18 cellular contexts compared by ENCODE assay signal in the genomic region with DNA sequence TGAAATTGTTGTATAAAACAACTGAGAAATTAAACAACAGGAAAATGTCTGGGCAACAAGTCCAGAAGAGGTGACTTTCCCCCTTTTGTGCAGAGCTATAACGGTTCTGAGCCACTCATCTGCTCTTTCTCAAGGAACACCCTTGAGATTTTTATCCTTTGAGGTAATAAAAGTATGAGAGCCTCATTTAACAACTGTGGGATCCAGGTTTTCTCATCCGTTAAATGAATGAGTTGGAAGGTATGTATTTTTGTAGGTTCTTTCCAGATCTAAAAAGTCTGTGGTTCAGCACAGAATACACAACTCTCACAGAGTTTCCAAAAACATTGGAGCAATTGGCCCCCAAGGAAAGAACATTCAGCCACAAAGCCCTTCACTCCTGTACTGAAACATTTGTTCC.
A peak's percentile ranks its signal among the peaks of the same experiment; 100 is the strongest.
DNase-seq lines count a peak whose midpoint lies in the region; ATAC-seq and TF ChIP-seq lines count a peak whose summit lies in the region.
"Had no signal": no experiment of that assay in that cellular context is flagged by ENCODE, and none has a peak within 500 bp of the region (broad histone marks: within the 10 kb centered on the region; RNA-seq: fewer than 3 reads in every experiment).

No MANE protein-coding gene starts in this region.

- H3K4me3 Mint-ChIP-seq in T-helper 2 cell treated with Interferon-gamma antibody and Interleukin-4, amounts not matched to agents 5 μg/mL and 100 μg/mL, for 36 hours, result peak overlapping the region; percentile 58
- peak overlapping the region; percentile 78 for H3K4me3 Mint-ChIP-seq in activated naive CD8-positive, alpha-beta T cell treated with anti-CD3 and anti-CD28 coated beads for 36 hours
- no peak overlapping the region for H3K4me3 Mint-ChIP-seq in natural killer cell
- H3K4me3 Mint-ChIP-seq: type B pancreatic cell had no signal

- H3K4me3 ChIP-seq in Karpas-422 (ENCODE audit: low read length) (no peak overlapping the region), gastroesophageal sphincter (no peak overlapping the region)
- H3K4me3 ChIP-seq: A549, skin epidermis had no signal

- no peaks in the 10 kb centered on the region for H3K27me3 Mint-ChIP-seq in T-helper 2 cell treated with Interferon-gamma antibody and Interleukin-4, amounts not matched to agents 5 μg/mL and 100 μg/mL, for 36 hours (ENCODE audit: low read depth)
- no peaks in the 10 kb centered on the region for H3K27me3 Mint-ChIP-seq in activated naive CD8-positive, alpha-beta T cell treated with anti-CD3 and anti-CD28 coated beads for 36 hours
- H3K27me3 Mint-ChIP-seq in natural killer cell (ENCODE audit: low read depth in 2 of 2), result no peaks in the 10 kb centered on the region
- H3K27me3 Mint-ChIP-seq: type B pancreatic cell had no signal

- H3K4me2 ChIP-seq in Karpas-422 (ENCODE audit: low read depth, low read length, poor library complexity, severe bottlenecking), result peak overlapping the region; percentile 54
- H3K4me2 ChIP-seq: A549 had no signal

- peak overlapping the region; percentile 74 for H3K27ac Mint-ChIP-seq in T-helper 2 cell treated with Interferon-gamma antibody and Interleukin-4, amounts not matched to agents 5 μg/mL and 100 μg/mL, for 36 hours
- H3K27ac Mint-ChIP-seq in activated naive CD8-positive, alpha-beta T cell treated with anti-CD3 and anti-CD28 coated beads for 36 hours, result peak overlapping the region; percentile 98
- H3K27ac Mint-ChIP-seq in natural killer cell, result peak overlapping the region; percentile 91 to 96
- H3K27ac Mint-ChIP-seq: type B pancreatic cell had no signal

- no peaks in the 10 kb centered on the region for H3K9me2 ChIP-seq in Karpas-422 (replicated peaks; ENCODE audit: insufficient read depth, low read length)

- H2AFZ ChIP-seq in Karpas-422 (ENCODE audit: low read length), result no peak overlapping the region

- H3K36me3 Mint-ChIP-seq in T-helper 2 cell treated with Interferon-gamma antibody and Interleukin-4, amounts not matched to agents 5 μg/mL and 100 μg/mL, for 36 hours (ENCODE audit: low read depth), result peaks cover 17% of the 10 kb centered on the region
- H3K36me3 Mint-ChIP-seq in activated naive CD8-positive, alpha-beta T cell treated with anti-CD3 and anti-CD28 coated beads for 36 hours, result peaks cover 37% of the 10 kb centered on the region
- no peaks in the 10 kb centered on the region for H3K36me3 Mint-ChIP-seq in natural killer cell
- H3K36me3 Mint-ChIP-seq: type B pancreatic cell had no signal

- H3K27me3 ChIP-seq in Karpas-422 (ENCODE audit: low read length) (no peaks in the 10 kb centered on the region), gastroesophageal sphincter (no peaks in the 10 kb centered on the region)

- H3K9me3 Mint-ChIP-seq in T-helper 2 cell treated with Interferon-gamma antibody and Interleukin-4, amounts not matched to agents 5 μg/mL and 100 μg/mL, for 36 hours, result no peaks in the 10 kb centered on the region
- H3K9me3 Mint-ChIP-seq in activated naive CD8-positive, alpha-beta T cell treated with anti-CD3 and anti-CD28 coated beads for 36 hours, result no peaks in the 10 kb centered on the region
- no peaks in the 10 kb centered on the region for H3K9me3 Mint-ChIP-seq in natural killer cell

- no peaks in the 10 kb centered on the region for H4K20me1 ChIP-seq in Karpas-422 (ENCODE audit: insufficient read depth, low read depth, low read length)

- TF ChIP-seq CTCF in natural killer cell (IDR thresholded peaks at IDR 0.05), result no peak
- TF ChIP-seq CTCF in gastroesophageal sphincter (IDR thresholded peaks at IDR 0.05), result no peak

- H3K36me3 ChIP-seq in Karpas-422 (ENCODE audit: insufficient read depth, low read length) (peaks cover 7% of the 10 kb centered on the region; the same call in 1 of the 2 replicates), gastroesophageal sphincter (no peaks in the 10 kb centered on the region)

- H3K4me1 ChIP-seq in Karpas-422 (ENCODE audit: low read length) (peaks cover 75% of the 10 kb centered on the region), gastroesophageal sphincter (peaks cover 2 to 21% (median 7%) of the 10 kb centered on the region in 3 donors)

- intact Hi-C loops in natural killer cell (cut with micrococcal nuclease), result loop anchor here (2.0 kb wide), 1 partner anchor 15 kb away; no protein-coding TSS in a partner anchor

- H3K4me1 Mint-ChIP-seq in T-helper 2 cell treated with Interferon-gamma antibody and Interleukin-4, amounts not matched to agents 5 μg/mL and 100 μg/mL, for 36 hours (ENCODE audit: low read depth), result peaks cover 61% of the 10 kb centered on the region
- H3K4me1 Mint-ChIP-seq in activated naive CD8-positive, alpha-beta T cell treated with anti-CD3 and anti-CD28 coated beads for 36 hours, result peaks cover 81% of the 10 kb centered on the region
- peaks cover 67 to 70% of the 10 kb centered on the region in 2 donors for H3K4me1 Mint-ChIP-seq in natural killer cell

- TF ChIP-seq POLR2A in gastroesophageal sphincter (IDR thresholded peaks at IDR 0.05), result no peak

- no peak for TF ChIP-seq EP300 in gastroesophageal sphincter (IDR thresholded peaks at IDR 0.05)

- ATAC-seq in natural killer cell, result no peak
- ATAC-seq in gastroesophageal sphincter, result no peak
- ATAC-seq: A549, left ventricle myocardium superior had no signal

- H3K9me3 ChIP-seq in Karpas-422 (ENCODE audit: low read length) (no peaks in the 10 kb centered on the region), gastroesophageal sphincter (no peaks in the 10 kb centered on the region)
- H3K9me3 ChIP-seq: A549 had no signal

- H3K27ac ChIP-seq in Karpas-422 (ENCODE audit: low read length), result peak overlapping the region; percentile 69
- no peak overlapping the region for H3K27ac ChIP-seq in gastroesophageal sphincter
- H3K27ac ChIP-seq: A549 had no signal

- H3K9ac ChIP-seq in Karpas-422 (ENCODE audit: low read length), result peak overlapping the region; percentile 40; the same call in 1 of the 2 replicates

- WGBS in gastroesophageal sphincter (ENCODE audit: low coverage in 1 of 2), 2 donors, result 26 to 52% methylated on average over 2 of the region's 2 CpGs

- peaks cover 95% of the 10 kb centered on the region for H3K79me2 ChIP-seq in Karpas-422 (ENCODE audit: low read length)

- no peak for DNase-seq in T-helper 2 cell treated with Interferon-gamma antibody and Interleukin-4, amounts not matched to agents 5 μg/mL and 100 μg/mL, for 36 hours (ENCODE audit: low spot score)
- no peak for DNase-seq in T-helper 2 cell
- DNase-seq in Karpas-422, result no peak
- no peak for DNase-seq in activated naive CD8-positive, alpha-beta T cell treated with anti-CD3 and anti-CD28 coated beads for 36 hours
- DNase-seq in natural killer cell, result no peak
- DNase-seq in GF-D8 (lab: John Stamatoyannopoulos, UW), result no peak
- no peak for DNase-seq in stimulated activated CD8-positive, alpha-beta memory T cell treated with anti-CD3 and anti-CD28 coated beads, Interleukin-4, amount 100 ng/mL, for 48 hours
- DNase-seq: activated CD4-positive, CD25-positive, alpha-beta regulatory T cell; anterior cingulate cortex; left ventricle myocardium superior; posterior cingulate gyrus; RPMI8226; stimulated activated CD4-positive, alpha-beta T cell treated with anti-CD3 and anti-CD28 coated beads, Interleukin-4, amount 100 ng/mL, for 4 hours; SW 1271 had no signal
